In genomic region chrX:13659057-13659456, GRCh38 we compare ENCODE assay signal across 9 cellular contexts. TPM values are rescaled to one million over a fixed set of nuclear protein-coding genes. Genes with fewer than 3 reads are reported as not detected.
A peak's percentile ranks its signal among the peaks of the same experiment; 100 is the strongest.
DNase-seq lines count a peak whose midpoint lies in the region; ATAC-seq, FAIRE-seq and TF ChIP-seq lines count a peak whose summit lies in the region.
"Had no signal": no experiment of that assay in that cellular context is flagged by ENCODE, and none has a peak within 500 bp of the region (broad histone marks: within the 10 kb centered on the region; RNA-seq: fewer than 3 reads in every experiment).

No MANE protein-coding gene starts in this region.

- peak; percentile 54 for ATAC-seq in GM12878
- no peak for ATAC-seq in memory B cell (ENCODE audit: low read depth)
- ATAC-seq in HG03457 (IDR thresholded peaks at IDR 0.05; ENCODE audit: unreplicated experiment), result no peak

- CTCF ChIA-PET in GM12878 (lab: Yijun Ruan, JAX), result interaction anchor here (0.9 to 2.1 kb wide), 13 partner anchors 29 to 373 kb away, joined by 3 to 11 read pairs (median 6); partner anchors contain the start of genes OFD1 and TRAPPC2

- H3K4me1 ChIP-seq in KMS-11 (ENCODE audit: low read depth, poor library complexity, severe bottlenecking), result peaks cover 58% of the 10 kb centered on the region
- peaks cover 12% of the 10 kb centered on the region for H3K4me1 ChIP-seq in GM12878 (ENCODE audit: control insufficient read depth, insufficient read depth, low read length)

- H3K4me3 ChIP-seq in KMS-11 (IDR thresholded peaks at IDR 0.05; ENCODE audit: insufficient read depth, low read depth, low read length), result no peak overlapping the region
- H3K4me3 ChIP-seq in GM12878, result no peak overlapping the region

- FAIRE-seq in GM12878 (lab: Jason Lieb, UNC), result no peak

- no peak for TF ChIP-seq EP300 in GM12878 (IDR thresholded peaks at IDR 0.05; ENCODE audit: borderline replicate concordance in 1 of 2, control insufficient read depth in 1 of 2, low read depth in 2 of 2, low read length in 2 of 2)

- intact Hi-C loops in GM12878 (cut with micrococcal nuclease; ENCODE audit: unreplicated experiment), result loop anchor here (2.0 to 10.0 kb wide), 3 partner anchors 73 to 404 kb away; partner anchors contain the start of genes OFD1 and TRAPPC2

- H3K4me3 Mint-ChIP-seq in memory B cell, result no peak overlapping the region

- H3K9me3 ChIP-seq in GM12878 (replicated peaks; ENCODE audit: control insufficient read depth, insufficient read depth, low read length), result no peaks in the 10 kb centered on the region

- H3K27ac ChIP-seq in KMS-11 (peak overlapping the region; percentile 38; the same call in 1 of the 2 replicates), GM12878 (ENCODE audit: control insufficient read depth, insufficient read depth) (peak overlapping the region; percentile 73)

- H3K27me3 ChIP-seq in KMS-11 (ENCODE audit: insufficient read depth, low read depth) (no peaks in the 10 kb centered on the region), GM12878 (replicated peaks in 1 of 2; ENCODE audit: control insufficient read depth in 2 of 2, insufficient read depth in 2 of 2, low read length in 1 of 2) (no peaks in the 10 kb centered on the region)

- no peaks in the 10 kb centered on the region for H3K27me3 Mint-ChIP-seq in memory B cell

- H3K36me3 ChIP-seq in KMS-11 (ENCODE audit: insufficient read depth) (no peaks in the 10 kb centered on the region), GM12878 (ENCODE audit: control insufficient read depth in 2 of 2, insufficient read depth in 2 of 2, low read length in 1 of 2) (peaks cover 0 to 4% of the 10 kb centered on the region in 2 experiments; a peak in 1 of 4 replicates)

- SMC1A ChIA-PET in GM12878 (lab: Charles Lee; ENCODE audit: uncharacterized antibody, unreplicated experiment), result interaction anchor here (0.8 to 5.7 kb wide), 18 partner anchors 10 to 373 kb away, joined by 3 to 75 read pairs (median 5); partner anchors contain the start of gene RAB9A

- H3K4me2 ChIP-seq in KMS-11 (peak overlapping the region; percentile 83), GM12878 (ENCODE audit: control insufficient read depth, insufficient read depth) (peak overlapping the region; percentile 44; the same call in 1 of the 2 replicates)

- DNase-seq in AG08395 (ENCODE audit: low spot score), result peak; percentile 9
- no peak for DNase-seq in GM12878 (ENCODE audit: low read depth, low spot score)
- DNase-seq in memory B cell (ENCODE audit: low spot score in 2 of 2), result no peak
- DNase-seq in NCI-H1436 (lab: John Stamatoyannopoulos, UW), result no peak
- no peak for DNase-seq in activated CD4-positive, alpha-beta T cell treated with anti-CD3 and anti-CD28 coated beads, Interleukin-2, amount 50 U/mL, for 48 hours
- DNase-seq in AG08396 (ENCODE audit: low spot score), result no peak
- DNase-seq: glutamatergic neuron had no signal

- H3K79me2 ChIP-seq in KMS-11 (ENCODE audit: insufficient read depth, low read depth) (peaks cover 4% of the 10 kb centered on the region), GM12878 (ENCODE audit: control insufficient read depth, insufficient read depth, low read length) (peaks cover 12% of the 10 kb centered on the region)

- WGBS in GM12878 (ENCODE audit: insufficient coverage, insufficient replicate concordance, low lambda C conversion rate, missing lambda C conversion rate), result 40% methylated on average over 6 of the region's 6 CpGs

- POLR2A ChIA-PET in GM12878 (lab: Charles Lee), result interaction anchor here (0.6 to 1.6 kb wide), 5 partner anchors 33 to 93 kb away, joined by 3 to 12 read pairs (median 4); partner anchors contain the start of genes OFD1 and TRAPPC2

- in situ Hi-C loops in GM12878 (cut with MboI), result loop anchor here (5.0 to 25.0 kb wide), 3 partner anchors 88 to 697 kb away; no protein-coding TSS in a partner anchor

- RAD21 ChIA-PET in GM12878 (lab: Charles Lee; ENCODE audit: unreplicated experiment), result interaction anchor here (0.7 to 2.0 kb wide), 16 partner anchors 11 to 373 kb away, joined by 3 to 12 read pairs (median 6); partner anchors contain the start of genes OFD1, RAB9A and TRAPPC2

- H3K27ac Mint-ChIP-seq in memory B cell, result peak overlapping the region; percentile 45

- H3K9ac ChIP-seq in KMS-11 (peak overlapping the region; percentile 11; the same call in 1 of the 2 replicates), GM12878 (ENCODE audit: control insufficient read depth, insufficient read depth, low read length) (peak overlapping the region; percentile 29; the same call in 1 of the 2 replicates)

- peaks cover 10% of the 10 kb centered on the region for H3K36me3 Mint-ChIP-seq in memory B cell

- H3K4me1 Mint-ChIP-seq in memory B cell, result peaks cover 3% of the 10 kb centered on the region

- BruUV-seq in GM12878 (replicated peaks; lab: Mats Ljungman, UMichigan), result no TSS peak

- H2AFZ ChIP-seq in KMS-11 (ENCODE audit: low read depth) (no peak overlapping the region), GM12878 (ENCODE audit: control insufficient read depth, low read depth, low read length) (peak overlapping the region; percentile 51)

- no peak; the same call in 1 of the 2 replicates for TF ChIP-seq CTCF in KMS-11 (conservative IDR thresholded peaks at IDR 0.05; ENCODE audit: low read depth, low read length)
- TF ChIP-seq CTCF in GM12878 (IDR thresholded peaks at IDR 0.05 in 2 of 3, conservative IDR thresholded peaks at IDR 0.05 in 1 of 3; ENCODE audit: control insufficient read depth in 2 of 3, extremely low read depth in 1 of 3, insufficient read depth in 1 of 3, low read depth in 3 of 3, low read length in 3 of 3), result no peak

- no peaks in the 10 kb centered on the region for H3K9me3 Mint-ChIP-seq in memory B cell

- no peaks in the 10 kb centered on the region for H4K20me1 ChIP-seq in KMS-11 (ENCODE audit: insufficient read depth)
- H4K20me1 ChIP-seq in GM12878 (ENCODE audit: control insufficient read depth, insufficient read depth), result no peaks in the 10 kb centered on the region

- no peak for TF ChIP-seq POLR2A in GM12878 (IDR thresholded peaks at IDR 0.05; ENCODE audit: low read depth, low read length)

- no peak for TF ChIP-seq RAD21 in GM12878 (IDR thresholded peaks at IDR 0.05; ENCODE audit: insufficient read depth, low read depth, low read length)

TF ChIP-seq in GM12878, 131 proteins besides CTCF, POLR2A, EP300 and RAD21:
- TF ChIP-seq FOXM1 (IDR thresholded peaks at IDR 0.05; ENCODE audit: low read depth, low read length) (0 out of 2 replicates have a peak, but pooled peaks have one; percentile 3), YBX1 (IDR thresholded peaks at IDR 0.05) (no peak), MAX (IDR thresholded peaks at IDR 0.05; ENCODE audit: low read depth, low read length) (no peak)

RNA-seq across cellular contexts. Expression of gene TCEANC, which starts 6.1 kb away (rescaled TPM):
- 7.1 and 8.4 TPM in 2 replicates for total RNA-seq in GM12878 (2013; cell fraction: nucleolus; rRNA removed)
- 2.9 and 4.7 TPM in 2 replicates for total RNA-seq in GM12878 (2014; rRNA removed)
- 3.7 and 3.8 TPM in 2 replicates for total RNA-seq in GM12878 (2014; rRNA removed; fragmentation: Illumina TruSeq; extraction: Trizol)
- 3.0 and 3.8 TPM in 2 replicates for total RNA-seq in GM12878 (2021)
- 1.1 TPM for polyA plus RNA-seq in GM12878 (2011; ENCODE audit: low read depth)
- polyA plus RNA-seq in GM12878 (2011; rRNA removed), result 4.9 and 6.5 TPM in 2 replicates
- 1.8 and 1.9 TPM in 2 replicates for polyA plus RNA-seq in GM12878 (2011; cell fraction: cytosol; rRNA removed)
- polyA plus RNA-seq in GM12878 (2011; cell fraction: nucleus; rRNA removed), result 4.4 TPM in 2 replicates
- polyA plus RNA-seq in GM12878 (2012), result 1.2 and 2.0 TPM in 2 replicates
- polyA plus RNA-seq in GM12878 (2014; fragmentation: Illumina TruSeq; extraction: Trizol), result 3.4 and 4.4 TPM in 2 replicates
- 1 to 10 TPM; 1.5 to 4.0 TPM for polyA plus RNA-seq in GM12878 (2014; fragmentation: Nextera tagmentation; extraction: Ambion mirVana)
- polyA plus RNA-seq in GM12878 (2014; rRNA removed), result 1.9 and 2.0 TPM in 2 replicates
- 1 to 10 TPM; 1.1 to 2.7 TPM for polyA plus RNA-seq in GM12878 (2016; fragmentation: Nextera tagmentation; extraction: Ambion mirVana)
- 5.3 and 5.7 TPM in 2 replicates for polyA minus RNA-seq in GM12878 (2011; rRNA and poly(A)+ RNA removed)
- polyA minus RNA-seq in GM12878 (2011; cell fraction: cytosol; rRNA and poly(A)+ RNA removed), result 2.8 and 5.3 TPM in 2 replicates
- polyA minus RNA-seq in GM12878 (2011; cell fraction: nucleus; rRNA and poly(A)+ RNA removed), result 5.6 and 8.3 TPM in 2 replicates

RNA-seq across cellular contexts. Expression of gene RAB9A, which starts 29.9 kb away (rescaled TPM):
- total RNA-seq in GM12878 (2013; cell fraction: nucleolus; rRNA removed), result 34.3 and 39.0 TPM in 2 replicates
- total RNA-seq in GM12878 (2014; rRNA removed) (42.1 and 54.1 TPM in 2 replicates), GM12878 (2014; rRNA removed; fragmentation: Illumina TruSeq; extraction: Trizol) (50.5 and 53.1 TPM in 2 replicates), GM12878 (2021) (43.2 and 44.2 TPM in 2 replicates)
- polyA plus RNA-seq in GM12878 (2011; ENCODE audit: low read depth), result 21.1 TPM
- polyA plus RNA-seq in GM12878 (2011; rRNA removed) (142 and 180 TPM in 2 replicates), GM12878 (2014; fragmentation: Illumina TruSeq; extraction: Trizol) (47.0 and 68.3 TPM in 2 replicates), GM12878 (2014; fragmentation: Nextera tagmentation; extraction: Ambion mirVana) (10 to 100 TPM; 49.2 to 49.3 TPM), GM12878 (2014; rRNA removed) (52.4 and 64.6 TPM in 2 replicates), GM12878 (2016; fragmentation: Nextera tagmentation; extraction: Ambion mirVana) (10 to 100 TPM; 64.8 to 76.4 TPM)
- polyA plus RNA-seq in GM12878 (2011; cell fraction: cytosol; rRNA removed), result 58.5 and 62.9 TPM in 2 replicates
- 50.2 and 59.5 TPM in 2 replicates for polyA plus RNA-seq in GM12878 (2011; cell fraction: nucleus; rRNA removed)
- 31.9 and 49.2 TPM in 2 replicates for polyA plus RNA-seq in GM12878 (2012)
- polyA minus RNA-seq in GM12878 (2011; rRNA and poly(A)+ RNA removed), result 52.1 and 73.6 TPM in 2 replicates
- 26.5 and 27.1 TPM in 2 replicates for polyA minus RNA-seq in GM12878 (2011; cell fraction: cytosol; rRNA and poly(A)+ RNA removed)
- 14.7 and 17.5 TPM in 2 replicates for polyA minus RNA-seq in GM12878 (2011; cell fraction: nucleus; rRNA and poly(A)+ RNA removed)
